Comparison of ENCODE assay signal across 13 cellular contexts in the genomic region with DNA sequence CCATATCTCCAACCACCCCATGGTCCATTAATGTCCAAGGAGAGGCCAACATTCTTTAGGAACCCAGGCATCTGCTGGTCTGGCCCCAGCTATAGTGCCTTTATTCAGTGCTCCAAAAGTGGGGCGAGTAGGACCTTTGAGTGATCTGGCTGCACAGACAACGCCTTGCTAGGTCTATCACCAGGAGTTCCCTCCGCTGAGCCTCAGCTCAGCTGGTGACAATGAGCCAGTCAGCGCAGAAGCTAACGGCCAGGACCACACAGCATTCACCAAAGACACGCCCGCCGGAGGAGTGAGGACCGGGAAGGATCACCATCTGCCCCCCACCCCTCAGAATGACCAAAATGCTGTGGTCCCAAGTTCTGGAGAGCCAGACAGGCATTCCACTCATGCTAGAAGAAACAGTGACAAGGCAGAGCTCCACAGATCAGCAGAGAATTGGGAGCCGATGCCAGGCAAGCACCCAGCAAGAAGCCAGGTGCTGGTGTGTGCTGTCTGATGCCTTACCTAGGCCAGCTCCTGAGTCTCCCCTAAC. TPM values are rescaled to one million over a fixed set of nuclear protein-coding genes. Genes with fewer than 3 reads are reported as not detected.
A peak's percentile ranks its signal among the peaks of the same experiment; 100 is the strongest.
DNase-seq lines count a peak whose midpoint lies in the region; ATAC-seq and TF ChIP-seq lines count a peak whose summit lies in the region.
"Had no signal": no experiment of that assay in that cellular context is flagged by ENCODE, and none has a peak within 500 bp of the region (broad histone marks: within the 10 kb centered on the region; RNA-seq: fewer than 3 reads in every experiment).

No MANE protein-coding gene starts in this region.

- TF ChIP-seq EP300 in suprapubic skin (IDR thresholded peaks at IDR 0.05), result no peak

- no peak for DNase-seq in activated CD8-positive, alpha-beta memory T cell treated with anti-CD3 and anti-CD28 coated beads, Interleukin-2, amount 10 ng/mL, durations not matched to agents 7 days and 5 days
- DNase-seq in activated CD8-positive, alpha-beta memory T cell treated with anti-CD3 and anti-CD28 coated beads for 24 hours, result no peak
- DNase-seq in activated CD8-positive, alpha-beta T cell treated with anti-CD3 and anti-CD28 coated beads for 36 hours, result peak; percentile 1
- no peak for DNase-seq in immature natural killer cell
- DNase-seq in suprapubic skin (ENCODE audit: low spot score in 2 of 2), result no peak
- DNase-seq in stimulated activated CD4-positive, alpha-beta T cell treated with anti-CD3 and anti-CD28 coated beads, Interleukin-4, amount 100 ng/mL, for 4 hours, result no peak
- DNase-seq: GF-D8; stimulated activated naive CD8-positive, alpha-beta T cell treated with anti-CD3 and anti-CD28 coated beads, Interleukin-15, amount 100 ng/mL, for 72 hours had no signal

- H3K4me3 Mint-ChIP-seq in activated CD8-positive, alpha-beta memory T cell treated with anti-CD3 and anti-CD28 coated beads, Interleukin-2, amount 10 ng/mL, durations not matched to agents 7 days and 5 days, result no peak overlapping the region
- H3K4me3 Mint-ChIP-seq in activated CD8-positive, alpha-beta T cell treated with anti-CD3 and anti-CD28 coated beads for 36 hours, result no peak overlapping the region
- no peak overlapping the region for H3K4me3 Mint-ChIP-seq in immature natural killer cell
- H3K4me3 Mint-ChIP-seq: stimulated activated naive CD8-positive, alpha-beta T cell treated with anti-CD3 and anti-CD28 coated beads, Interleukin-15, amount 100 ng/mL, for 72 hours had no signal

- CTCF ChIA-PET in activated CD8-positive, alpha-beta memory T cell treated with anti-CD3 and anti-CD28 coated beads, Interleukin-2, amount 10 ng/mL, durations not matched to agents 7 days and 5 days (lab: Charles Lee), result interaction anchor here (0.7 to 3.1 kb wide), 5 partner anchors 8 to 50 kb away, joined by 3 to 13 read pairs (median 7); no protein-coding TSS in a partner anchor
- CTCF ChIA-PET in activated CD8-positive, alpha-beta T cell treated with anti-CD3 and anti-CD28 coated beads for 36 hours (lab: Charles Lee), result interaction anchor here (1.5 to 2.5 kb wide), 4 partner anchors 8 to 50 kb away, joined by 6 to 15 read pairs (median 8); no protein-coding TSS in a partner anchor

- no peak overlapping the region for H3K4me3 ChIP-seq in suprapubic skin

- H3K36me3 Mint-ChIP-seq in activated CD8-positive, alpha-beta memory T cell treated with anti-CD3 and anti-CD28 coated beads, Interleukin-2, amount 10 ng/mL, durations not matched to agents 7 days and 5 days, result peaks cover 15% of the 10 kb centered on the region
- peaks cover 10% of the 10 kb centered on the region for H3K36me3 Mint-ChIP-seq in activated CD8-positive, alpha-beta T cell treated with anti-CD3 and anti-CD28 coated beads for 36 hours (ENCODE audit: low read depth)
- H3K36me3 Mint-ChIP-seq in immature natural killer cell, result no peaks in the 10 kb centered on the region

- H3K9me3 ChIP-seq in suprapubic skin, result no peaks in the 10 kb centered on the region

- H3K4me1 Mint-ChIP-seq in activated CD8-positive, alpha-beta memory T cell treated with anti-CD3 and anti-CD28 coated beads, Interleukin-2, amount 10 ng/mL, durations not matched to agents 7 days and 5 days, result peaks cover 74% of the 10 kb centered on the region
- peaks cover 75% of the 10 kb centered on the region for H3K4me1 Mint-ChIP-seq in activated CD8-positive, alpha-beta T cell treated with anti-CD3 and anti-CD28 coated beads for 36 hours (ENCODE audit: low read depth)
- peaks cover 60 to 78% of the 10 kb centered on the region in 2 donors for H3K4me1 Mint-ChIP-seq in immature natural killer cell

- intact Hi-C loops in activated CD8-positive, alpha-beta T cell treated with anti-CD3 and anti-CD28 coated beads for 36 hours (cut with micrococcal nuclease), result no loop called here

- 83% methylated on average over 3 of the region's 10 CpGs for WGBS in suprapubic skin

- no peak for TF ChIP-seq POLR2A in suprapubic skin (IDR thresholded peaks at IDR 0.05)

- H3K4me1 ChIP-seq in suprapubic skin, result peaks cover 84% of the 10 kb centered on the region

- H3K27me3 Mint-ChIP-seq in activated CD8-positive, alpha-beta memory T cell treated with anti-CD3 and anti-CD28 coated beads, Interleukin-2, amount 10 ng/mL, durations not matched to agents 7 days and 5 days, result no peaks in the 10 kb centered on the region
- no peaks in the 10 kb centered on the region for H3K27me3 Mint-ChIP-seq in activated CD8-positive, alpha-beta T cell treated with anti-CD3 and anti-CD28 coated beads for 36 hours
- peaks cover 0 to 4% (median 0%) of the 10 kb centered on the region in 3 donors for H3K27me3 Mint-ChIP-seq in immature natural killer cell (ENCODE audit: low read depth in 3 of 3)
- H3K27me3 Mint-ChIP-seq: stimulated activated naive CD8-positive, alpha-beta T cell treated with anti-CD3 and anti-CD28 coated beads, Interleukin-15, amount 100 ng/mL, for 72 hours had no signal

- peak overlapping the region; percentile 51 for H3K27ac ChIP-seq in suprapubic skin

- ATAC-seq in activated CD8-positive, alpha-beta memory T cell treated with anti-CD3 and anti-CD28 coated beads, Interleukin-2, amount 10 ng/mL, durations not matched to agents 7 days and 5 days, result no peak
- ATAC-seq in activated CD8-positive, alpha-beta T cell treated with anti-CD3 and anti-CD28 coated beads for 36 hours, result no peak
- ATAC-seq in HG03457 (IDR thresholded peaks at IDR 0.05; ENCODE audit: unreplicated experiment), result no peak
- ATAC-seq in GM18907 (IDR thresholded peaks at IDR 0.05; ENCODE audit: unreplicated experiment), result no peak
- ATAC-seq: stimulated activated naive CD8-positive, alpha-beta T cell treated with anti-CD3 and anti-CD28 coated beads, Interleukin-15, amount 100 ng/mL, for 72 hours had no signal

- H3K9me3 Mint-ChIP-seq in activated CD8-positive, alpha-beta memory T cell treated with anti-CD3 and anti-CD28 coated beads, Interleukin-2, amount 10 ng/mL, durations not matched to agents 7 days and 5 days (ENCODE audit: low read depth), result no peaks in the 10 kb centered on the region
- H3K9me3 Mint-ChIP-seq in activated CD8-positive, alpha-beta T cell treated with anti-CD3 and anti-CD28 coated beads for 36 hours, result no peaks in the 10 kb centered on the region
- H3K9me3 Mint-ChIP-seq in immature natural killer cell, result no peaks in the 10 kb centered on the region
- H3K9me3 Mint-ChIP-seq: stimulated activated naive CD8-positive, alpha-beta T cell treated with anti-CD3 and anti-CD28 coated beads, Interleukin-15, amount 100 ng/mL, for 72 hours had no signal

- peak overlapping the region; percentile 27 for H3K27ac Mint-ChIP-seq in activated CD8-positive, alpha-beta memory T cell treated with anti-CD3 and anti-CD28 coated beads, Interleukin-2, amount 10 ng/mL, durations not matched to agents 7 days and 5 days
- H3K27ac Mint-ChIP-seq in activated CD8-positive, alpha-beta T cell treated with anti-CD3 and anti-CD28 coated beads for 36 hours, result peak overlapping the region; percentile 83
- peak overlapping the region in 4 of 6 donors; percentile 19 to 67 (median 36) for H3K27ac Mint-ChIP-seq in immature natural killer cell

- no peak for TF ChIP-seq CTCF in activated CD8-positive, alpha-beta T cell treated with anti-CD3 and anti-CD28 coated beads for 36 hours (IDR thresholded peaks at IDR 0.05)
- no peak for TF ChIP-seq CTCF in suprapubic skin (IDR thresholded peaks at IDR 0.05)

- peaks cover under 1% of the 10 kb centered on the region for H3K36me3 ChIP-seq in suprapubic skin

- POLR2A ChIA-PET in activated CD8-positive, alpha-beta T cell treated with anti-CD3 and anti-CD28 coated beads for 36 hours (lab: Charles Lee), result interaction anchor here (1.8 to 3.2 kb wide), 2 partner anchors 9 to 11 kb away, joined by 6 to 18 read pairs; no protein-coding TSS in a partner anchor

- H3K27me3 ChIP-seq in suprapubic skin, result no peaks in the 10 kb centered on the region

RNA-seq across cellular contexts. Expression of a gene that starts 19.0 kb away (rescaled TPM):
- 100 to 1,000 TPM; 118 to 135 TPM for total RNA-seq in activated CD8-positive, alpha-beta memory T cell treated with anti-CD3 and anti-CD28 coated beads, Interleukin-2, amount 10 ng/mL, durations not matched to agents 7 days and 5 days
- total RNA-seq in activated CD8-positive, alpha-beta T cell treated with anti-CD3 and anti-CD28 coated beads for 36 hours, result 10 to 100 TPM; 62.9 to 65.7 TPM
- 10 to 100 TPM in 1 of 3 donors, 1 to 10 TPM in 2; 3.5 to 10.2 (median 7.8) TPM for polyA plus RNA-seq in immature natural killer cell
- 100 to 1,000 TPM in 1 of 4 donors, 10 to 100 TPM in 3; 27.9 to 126 (median 41.5) TPM for total RNA-seq in suprapubic skin

RNA-seq across cellular contexts. Expression of a gene that starts 33.9 kb away (rescaled TPM):
- under 1 TPM; 0.26 to 0.28 TPM for total RNA-seq in activated CD8-positive, alpha-beta memory T cell treated with anti-CD3 and anti-CD28 coated beads, Interleukin-2, amount 10 ng/mL, durations not matched to agents 7 days and 5 days
- total RNA-seq in activated CD8-positive, alpha-beta T cell treated with anti-CD3 and anti-CD28 coated beads for 36 hours, result not detected
- not detected for polyA plus RNA-seq in immature natural killer cell
- not detected for total RNA-seq in suprapubic skin
- total RNA-seq: glomerular endothelial cell, LHCN-M2, NCI-H460 had no signal

Comparison
In these comparisons a context has a peak if more than half of its experiments do, and no peak if none do; other contexts are left out.
1. H3K27ac Mint-ChIP-seq: peak in every context shown above with its lines; median percentile 83 in activated CD8-positive, alpha-beta T cell treated with anti-CD3 and anti-CD28 coated beads for 36 hours; 36 in immature natural killer cell; 27 in activated CD8-positive, alpha-beta memory T cell treated with anti-CD3 and anti-CD28 coated beads, Interleukin-2, amount 10 ng/mL, durations not matched to agents 7 days and 5 days.